10 cellular contexts compared by ENCODE assay signal in the genomic region with DNA sequence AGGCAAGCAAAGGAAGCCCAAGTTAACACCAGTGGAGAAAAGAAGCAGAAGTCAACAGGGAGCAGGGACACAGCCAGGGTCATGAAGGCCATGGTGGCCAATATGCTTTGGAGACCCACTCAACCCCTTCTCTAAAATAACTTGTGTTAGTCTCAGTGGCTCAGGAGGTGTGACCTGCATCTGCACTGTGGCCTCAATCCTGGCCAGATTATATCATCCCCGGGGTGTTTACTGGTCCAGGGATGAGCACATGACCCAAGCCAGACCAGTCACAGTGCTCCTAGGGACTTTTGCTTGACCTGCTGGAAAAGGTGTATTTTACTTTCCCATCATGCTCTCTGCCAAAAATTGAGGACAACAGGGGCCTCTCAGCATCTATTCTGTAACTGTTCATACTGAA.
A peak's percentile ranks its signal among the peaks of the same experiment; 100 is the strongest.
DNase-seq lines count a peak whose midpoint lies in the region; ATAC-seq and TF ChIP-seq lines count a peak whose summit lies in the region.
"Had no signal": no experiment of that assay in that cellular context is flagged by ENCODE, and none has a peak within 500 bp of the region (broad histone marks: within the 10 kb centered on the region; RNA-seq: fewer than 3 reads in every experiment).

No MANE protein-coding gene starts in this region.

- H3K9me2 ChIP-seq in SK-N-SH, result no peaks in the 10 kb centered on the region

- peaks cover 59 to 81% of the 10 kb centered on the region in 2 experiments for H3K36me3 ChIP-seq in SK-N-SH (replicated peaks in 1 of 2; ENCODE audit: control insufficient read depth in 1 of 2, insufficient read depth in 2 of 2, low read length in 1 of 2)
- peaks cover 4% of the 10 kb centered on the region for H3K36me3 ChIP-seq in ovary

- H3K9me3 ChIP-seq in SK-N-SH (no peaks in the 10 kb centered on the region), ovary (no peaks in the 10 kb centered on the region)

- peak overlapping the region; percentile 41; the same call in 1 of the 2 replicates for H3K9ac ChIP-seq in SK-N-SH

- TF ChIP-seq CTCF in SK-N-SH (IDR thresholded peaks at IDR 0.05), result no peak
- no peak for TF ChIP-seq CTCF in ovary (IDR thresholded peaks at IDR 0.05)

- CTCF ChIA-PET in SK-N-SH (lab: Yijun Ruan, JAX), result interaction anchor here (1.0 to 5.2 kb wide), 2 partner anchors 12 to 49 kb away, joined by 3 to 23 read pairs; no protein-coding TSS in a partner anchor

- 100% methylated on average over 1 of the region's 1 CpG for WGBS in SK-N-SH (ENCODE audit: low lambda C conversion rate)
- WGBS in ovary, 3 donors, result 84 to 90% (median 85%) methylated on average over 1 of the region's 1 CpG

- DNase-seq in SK-N-SH, result no peak
- no peak for DNase-seq in ovary
- DNase-seq in middle frontal gyrus (ENCODE audit: extremely low spot score, low spot score), result no peak
- DNase-seq in GF-D8 (lab: John Stamatoyannopoulos, UW), result no peak
- no peak for DNase-seq in inferior parietal cortex (ENCODE audit: extremely low spot score)
- DNase-seq in NCI-H1417 (lab: John Stamatoyannopoulos, UW), result no peak
- DNase-seq: activated naive CD8-positive, alpha-beta T cell treated with anti-CD3 and anti-CD28 coated beads, Interleukin-2, amount 10 ng/mL, durations not matched to agents 7 days and 5 days had no signal

- intact Hi-C loops in ovary (cut with DNase I), result loop anchor here in 2 of 4 donors (5.0 kb wide), 2 partner anchors 48 to 153 kb away; no protein-coding TSS in a partner anchor

- H3K4me1 ChIP-seq in SK-N-SH (ENCODE audit: control insufficient read depth in 1 of 2, insufficient read depth in 2 of 2, low read depth in 1 of 2, low read length in 1 of 2) (peaks cover 16 to 31% of the 10 kb centered on the region in 2 experiments), ovary (ENCODE audit: insufficient read depth) (peaks cover 25% of the 10 kb centered on the region)

- peak overlapping the region; percentile 62 for H3K4me2 ChIP-seq in SK-N-SH

- no peaks in the 10 kb centered on the region; the same call in 1 of the 2 replicates for H4K20me1 ChIP-seq in SK-N-SH (ENCODE audit: insufficient read depth)

- peaks cover 38% of the 10 kb centered on the region for H3F3A ChIP-seq in SK-N-SH (replicated peaks; ENCODE audit: insufficient read depth)

- no peak overlapping the region for H3K4me3 ChIP-seq in SK-N-SH (ENCODE audit: low read depth in 2 of 2, low read length in 1 of 2)
- no peak overlapping the region for H3K4me3 ChIP-seq in ovary
- H3K4me3 ChIP-seq: SK-N-MC had no signal

- POLR2A ChIA-PET in SK-N-SH (lab: Yijun Ruan, JAX), result no interaction called here

- no peak for TF ChIP-seq POLR2A in ovary (IDR thresholded peaks at IDR 0.05)

- H2AFZ ChIP-seq in SK-N-SH (ENCODE audit: low read depth), result no peak overlapping the region

- no peaks in the 10 kb centered on the region for H3K79me2 ChIP-seq in SK-N-SH (ENCODE audit: insufficient read depth)

- H3K27ac ChIP-seq in SK-N-SH (ENCODE audit: low read depth in 2 of 2, low read length in 1 of 2), result peak overlapping the region; percentile 60 to 99
- peak overlapping the region; percentile 79 to 83 for H3K27ac ChIP-seq in ovary
- H3K27ac ChIP-seq: SK-N-MC had no signal

- TF ChIP-seq RAD21 in SK-N-SH (IDR thresholded peaks at IDR 0.05; ENCODE audit: low read length), result no peak

- H3K27me3 ChIP-seq in SK-N-SH (ENCODE audit: insufficient read depth) (no peaks in the 10 kb centered on the region), ovary (no peaks in the 10 kb centered on the region)

- peak; percentile 6 for ATAC-seq in GM18870 (IDR thresholded peaks at IDR 0.05; ENCODE audit: unreplicated experiment)
- ATAC-seq in HG02798 (IDR thresholded peaks at IDR 0.05; ENCODE audit: poor library complexity, unreplicated experiment), result peak; percentile 29

- TF ChIP-seq EP300 in SK-N-SH (IDR thresholded peaks at IDR 0.05; ENCODE audit: borderline replicate concordance in 1 of 2, low read depth in 1 of 2, low read length in 1 of 2) (no peak), ovary (IDR thresholded peaks at IDR 0.05) (no peak)

TF ChIP-seq in SK-N-SH, 30 proteins besides CTCF, POLR2A, EP300 and RAD21:
- TF ChIP-seq, protein P1, sequence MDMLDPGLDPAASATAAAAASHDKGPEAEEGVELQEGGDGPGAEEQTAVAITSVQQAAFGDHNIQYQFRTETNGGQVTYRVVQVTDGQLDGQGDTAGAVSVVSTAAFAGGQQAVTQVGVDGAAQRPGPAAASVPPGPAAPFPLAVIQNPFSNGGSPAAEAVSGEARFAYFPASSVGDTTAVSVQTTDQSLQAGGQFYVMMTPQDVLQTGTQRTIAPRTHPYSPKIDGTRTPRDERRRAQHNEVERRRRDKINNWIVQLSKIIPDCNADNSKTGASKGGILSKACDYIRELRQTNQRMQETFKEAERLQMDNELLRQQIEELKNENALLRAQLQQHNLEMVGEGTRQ (IDR thresholded peaks at IDR 0.05; ENCODE audit: borderline replicate concordance, low read depth, low read length), result no peak
- TF ChIP-seq, protein P2, sequence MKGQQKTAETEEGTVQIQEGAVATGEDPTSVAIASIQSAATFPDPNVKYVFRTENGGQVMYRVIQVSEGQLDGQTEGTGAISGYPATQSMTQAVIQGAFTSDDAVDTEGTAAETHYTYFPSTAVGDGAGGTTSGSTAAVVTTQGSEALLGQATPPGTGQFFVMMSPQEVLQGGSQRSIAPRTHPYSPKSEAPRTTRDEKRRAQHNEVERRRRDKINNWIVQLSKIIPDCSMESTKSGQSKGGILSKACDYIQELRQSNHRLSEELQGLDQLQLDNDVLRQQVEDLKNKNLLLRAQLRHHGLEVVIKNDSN (IDR thresholded peaks at IDR 0.05; ENCODE audit: borderline replicate concordance, low read depth), result peak; percentile 42; the same call in 1 of the 2 replicates
